Comparison of ENCODE assay signal across 28 cellular contexts in genomic region chrX:80573275-80573674, GRCh38.
"Had no signal": no experiment of that assay in that cellular context is flagged by ENCODE, and none has a peak within 500 bp of the region (broad histone marks: within the 10 kb centered on the region; RNA-seq: fewer than 3 reads in every experiment).

No MANE protein-coding gene starts in this region.

- H3K4me3 Mint-ChIP-seq: dendritic cell treated with granulocyte-macrophage colony-stimulating factor and Interleukin-4, amounts not matched to agents 40 ng/mL and 50 ng/mL, for 4 days; effector memory CD8-positive, alpha-beta T cell; endodermal cell had no signal

- H3K36me3 ChIP-seq: colonic mucosa, esophagus muscularis mucosa, esophagus squamous epithelium, gastrocnemius medialis, gastroesophageal sphincter, heart left ventricle, heart right ventricle had no signal

- DNase-seq: colonic mucosa; cortex of kidney; dermis blood vessel endothelial cell; dorsolateral prefrontal cortex; effector CD4-positive, alpha-beta T cell; effector CD8-positive, alpha-beta T cell; effector memory CD4-positive, alpha-beta T cell; effector memory CD8-positive, alpha-beta T cell; endodermal cell; erythroblast; esophagus squamous epithelium; foreskin fibroblast; foreskin keratinocyte; foreskin melanocyte; gastrocnemius medialis; glutamatergic neuron; head of caudate nucleus; heart left ventricle; heart right ventricle had no signal

- H3K9me3 Mint-ChIP-seq: effector memory CD8-positive, alpha-beta T cell had no signal

- FAIRE-seq: colon, endometrium, frontal cortex had no signal

- H3K27me3 Mint-ChIP-seq: dendritic cell treated with granulocyte-macrophage colony-stimulating factor and Interleukin-4, amounts not matched to agents 40 ng/mL and 50 ng/mL, for 4 days; effector memory CD8-positive, alpha-beta T cell had no signal

- H3K4me1 ChIP-seq: colonic mucosa, esophagus muscularis mucosa, esophagus squamous epithelium, foreskin keratinocyte, gastrocnemius medialis, gastroesophageal sphincter, heart left ventricle, heart right ventricle had no signal

- H3K9me3 ChIP-seq: colonic mucosa, esophagus muscularis mucosa, esophagus squamous epithelium, gastrocnemius medialis, gastroesophageal sphincter, heart left ventricle, heart right ventricle had no signal

- H3K27ac ChIP-seq: colonic mucosa, coronary artery, dorsolateral prefrontal cortex, epithelial cell of prostate, esophagus muscularis mucosa, esophagus squamous epithelium, foreskin keratinocyte, gastrocnemius medialis, gastroesophageal sphincter, heart left ventricle, heart right ventricle had no signal

- H3K27ac Mint-ChIP-seq: dendritic cell treated with granulocyte-macrophage colony-stimulating factor and Interleukin-4, amounts not matched to agents 40 ng/mL and 50 ng/mL, for 4 days; effector memory CD8-positive, alpha-beta T cell; endodermal cell had no signal

- H3K4me1 Mint-ChIP-seq: endodermal cell had no signal

- ATAC-seq: effector memory CD8-positive, alpha-beta T cell; esophagus mucosa; foreskin keratinocyte; gastrocnemius medialis; gastroesophageal sphincter; heart left ventricle; heart right ventricle had no signal

- H3K4me3 ChIP-seq: colonic mucosa, coronary artery, dorsolateral prefrontal cortex, esophagus muscularis mucosa, esophagus squamous epithelium, gastrocnemius medialis, gastroesophageal sphincter, heart left ventricle, heart right ventricle had no signal
